Comparison of ENCODE assay signal across 3 cellular contexts in genomic region chr3:139219463-139219862, GRCh38.
"Had no signal": no experiment of that assay in that cellular context is flagged by ENCODE, and none has a peak within 500 bp of the region (broad histone marks: within the 10 kb centered on the region; RNA-seq: fewer than 3 reads in every experiment).

No MANE protein-coding gene starts in this region.

- DNase-seq: GDM1, GF-D8 had no signal

- H3K4me3 ChIP-seq: GM12878 had no signal
